35 cellular contexts compared by ENCODE assay signal in genomic region chr12:97680751-97681150, GRCh38.
"Had no signal": no experiment of that assay in that cellular context is flagged by ENCODE, and none has a peak within 500 bp of the region (broad histone marks: within the 10 kb centered on the region; RNA-seq: fewer than 3 reads in every experiment).

No MANE protein-coding gene starts in this region.

- H3K4me1 Mint-ChIP-seq: activated naive CD4-positive, alpha-beta T cell treated with anti-CD3 and anti-CD28 coated beads, Interleukin-2, amount 50 U/mL, for 24 hours; endodermal cell; memory B cell; naive thymus-derived CD4-positive, alpha-beta T cell; neural crest cell; stimulated activated effector memory CD8-positive, alpha-beta T cell treated with anti-CD3 and anti-CD28 coated beads, Interleukin-12 subunit alpha, Interleukin-12 subunit beta, amount 100 ng/mL, for 72 hours had no signal

- ATAC-seq: activated CD4-positive, CD25-positive, alpha-beta regulatory T cell treated with anti-CD3 and anti-CD28 coated beads, Interleukin-2, amount 50 U/mL, for 24 hours; activated naive CD8-positive, alpha-beta T cell treated with anti-CD3 and anti-CD28 coated beads, Interleukin-2, amount 50 U/mL, for 24 hours; esophagus mucosa; left cardiac atrium; naive thymus-derived CD4-positive, alpha-beta T cell; pancreas; sciatic nerve; stimulated activated effector memory CD8-positive, alpha-beta T cell treated with anti-CD3 and anti-CD28 coated beads, Interleukin-12 subunit alpha, Interleukin-12 subunit beta, amount 100 ng/mL, for 72 hours had no signal

- H3K27me3 Mint-ChIP-seq: activated naive CD8-positive, alpha-beta T cell treated with anti-CD3 and anti-CD28 coated beads, Interleukin-2, amount 50 U/mL, for 24 hours; dendritic cell treated with granulocyte-macrophage colony-stimulating factor and Interleukin-4, amounts not matched to agents 40 ng/mL and 50 ng/mL, for 4 days; memory B cell; naive thymus-derived CD4-positive, alpha-beta T cell; stimulated activated naive CD8-positive, alpha-beta T cell treated with anti-CD3 and anti-CD28 coated beads, Interleukin-15, Interleukin-2, amounts not matched to agents 100 ng/mL and 50 ng/mL, for 24 hours had no signal

- H3K27me3 ChIP-seq: breast epithelium, pancreas, vagina had no signal

- H3K27ac ChIP-seq: breast epithelium, pancreas, prostate gland, skin epidermis, thoracic aorta, vagina, WERI-Rb-1 had no signal

- H3K36me3 ChIP-seq: pancreas, prostate gland, thoracic aorta, vagina, WERI-Rb-1 had no signal

- H3K9me3 Mint-ChIP-seq: activated naive CD8-positive, alpha-beta T cell treated with anti-CD3 and anti-CD28 coated beads, Interleukin-2, amount 50 U/mL, for 24 hours; neural crest cell had no signal

- H3K4me1 ChIP-seq: breast epithelium, pancreas, prostate gland, vagina had no signal

- DNase-seq: activated CD4-positive, alpha-beta T cell treated with anti-CD3 and anti-CD28 coated beads for 48 hours; activated CD4-positive, alpha-beta T cell treated with anti-CD3 and anti-CD28 coated beads, Interleukin-2, amount 50 U/mL, for 48 hours; activated CD8-positive, alpha-beta memory T cell treated with anti-CD3 and anti-CD28 coated beads, Interleukin-2, amount 50 U/mL, for 4 hours; activated naive CD8-positive, alpha-beta T cell treated with anti-CD3 and anti-CD28 coated beads, Interleukin-2, amount 50 U/mL, for 24 hours; activated T-cell treated with anti-CD3 and anti-CD28 coated beads, Interleukin-2, amount 50 U/mL, for 1 hour; amygdala; central memory CD4-positive, alpha-beta T cell; endodermal cell; foreskin fibroblast; hippocampal formation; left cardiac atrium; midbrain; naive thymus-derived CD4-positive, alpha-beta T cell; nucleus accumbens; pancreas; retina; stimulated activated CD4-positive, alpha-beta T cell treated with anti-CD3 and anti-CD28 coated beads, Interleukin-4, amount 100 ng/mL, for 24 hours; T-helper 9 cell; trophoblast cell; WERI-Rb-1 had no signal

- H3K36me3 Mint-ChIP-seq: memory B cell; naive thymus-derived CD4-positive, alpha-beta T cell; stimulated activated effector memory CD8-positive, alpha-beta T cell treated with anti-CD3 and anti-CD28 coated beads, Interleukin-12 subunit alpha, Interleukin-12 subunit beta, amount 100 ng/mL, for 72 hours had no signal

- H3K27ac Mint-ChIP-seq: activated naive CD4-positive, alpha-beta T cell treated with anti-CD3 and anti-CD28 coated beads, Interleukin-2, amount 50 U/mL, for 24 hours; activated naive CD8-positive, alpha-beta T cell treated with anti-CD3 and anti-CD28 coated beads, Interleukin-2, amount 50 U/mL, for 24 hours; activated T-helper 1 cell treated with anti-CD3 and anti-CD28 coated beads, Interleukin-12 subunit alpha, Interleukin-12 subunit beta, Interleukin-2, Interleukin-4 antibody, amounts not matched to agents 30 ng/mL and 10 ng/mL and 1 ng/mL, durations not matched to agents 14 hours and 24 hours and 36 hours; dendritic cell treated with granulocyte-macrophage colony-stimulating factor and Interleukin-4, amounts not matched to agents 40 ng/mL and 50 ng/mL, for 4 days; endodermal cell; memory B cell; naive thymus-derived CD4-positive, alpha-beta T cell; stimulated activated effector memory CD8-positive, alpha-beta T cell treated with anti-CD3 and anti-CD28 coated beads, Interleukin-12 subunit alpha, Interleukin-12 subunit beta, amount 100 ng/mL, for 72 hours; stimulated activated naive CD8-positive, alpha-beta T cell treated with anti-CD3 and anti-CD28 coated beads, Interleukin-15, Interleukin-2, amounts not matched to agents 100 ng/mL and 50 ng/mL, for 24 hours had no signal

- H3K9me3 ChIP-seq: breast epithelium, pancreas, prostate gland, thoracic aorta, vagina had no signal

- H3K4me3 Mint-ChIP-seq: activated naive CD4-positive, alpha-beta T cell treated with anti-CD3 and anti-CD28 coated beads, Interleukin-2, amount 50 U/mL, for 24 hours; activated naive CD8-positive, alpha-beta T cell treated with anti-CD3 and anti-CD28 coated beads, Interleukin-2, amount 50 U/mL, for 24 hours; activated T-helper 1 cell treated with anti-CD3 and anti-CD28 coated beads, Interleukin-12 subunit alpha, Interleukin-12 subunit beta, Interleukin-2, Interleukin-4 antibody, amounts not matched to agents 30 ng/mL and 10 ng/mL and 1 ng/mL, durations not matched to agents 14 hours and 24 hours and 36 hours; dendritic cell treated with granulocyte-macrophage colony-stimulating factor and Interleukin-4, amounts not matched to agents 40 ng/mL and 50 ng/mL, for 4 days; endodermal cell; memory B cell; naive thymus-derived CD4-positive, alpha-beta T cell; neural crest cell; stimulated activated effector memory CD8-positive, alpha-beta T cell treated with anti-CD3 and anti-CD28 coated beads, Interleukin-12 subunit alpha, Interleukin-12 subunit beta, amount 100 ng/mL, for 72 hours; stimulated activated naive CD8-positive, alpha-beta T cell treated with anti-CD3 and anti-CD28 coated beads, Interleukin-15, Interleukin-2, amounts not matched to agents 100 ng/mL and 50 ng/mL, for 24 hours had no signal

- H3K4me3 ChIP-seq: breast epithelium, pancreas, prostate gland, skin epidermis, thoracic aorta, vagina had no signal
